Comparison of ENCODE assay signal across 8 cellular contexts in genomic region chr11:44911031-44911814, GRCh38. TPM values are rescaled to one million over a fixed set of nuclear protein-coding genes. Genes with fewer than 3 reads are reported as not detected.
DNase-seq lines count a peak whose midpoint lies in the region; ATAC-seq and TF ChIP-seq lines count a peak whose summit lies in the region.

No MANE protein-coding gene starts in this region.

- no peaks in the 10 kb centered on the region for H3K36me3 ChIP-seq in GM23248 (ENCODE audit: low read depth)
- peaks cover 15% of the 10 kb centered on the region for H3K36me3 ChIP-seq in right atrium auricular region

- DNase-seq in CD14-positive monocyte (ENCODE audit: low spot score), result peak; percentile 60
- DNase-seq in GM23248, result peak; percentile 86
- peak; percentile 69 for DNase-seq in NCI-H1436 treated with DMSO at 0.1 percent for 48 hours (lab: John Stamatoyannopoulos, UW)
- peak; percentile 48 to 88 (median 69) for DNase-seq in T-helper 1 cell
- peak; percentile 89 for DNase-seq in amniotic stem cell (lab: John Stamatoyannopoulos, UW)
- peak; percentile 94 for DNase-seq in right atrium auricular region (ENCODE audit: low spot score)
- peak; percentile 85 for DNase-seq in putamen (ENCODE audit: low spot score)

- H3K9me2 ChIP-seq in GM23248 (ENCODE audit: insufficient read depth), result no peaks in the 10 kb centered on the region

- H3K4me2 ChIP-seq in GM23248 (ENCODE audit: unreplicated experiment), result no peak overlapping the region

- H3K9ac ChIP-seq in GM23248, result no peak overlapping the region

- H3K9me3 Mint-ChIP-seq in CD14-positive monocyte, result peaks cover 0 to 3% (median 0%) of the 10 kb centered on the region in 7 donors

- no peak for ATAC-seq in GM19467 (IDR thresholded peaks at IDR 0.05; ENCODE audit: unreplicated experiment)

- H3K27me3 ChIP-seq in GM23248 (replicated peaks; ENCODE audit: insufficient read depth) (peaks cover 8% of the 10 kb centered on the region), right atrium auricular region (no peaks in the 10 kb centered on the region)

- H3F3A ChIP-seq in GM23248 (ENCODE audit: insufficient read depth), result no peaks in the 10 kb centered on the region

- H4K20me1 ChIP-seq in GM23248 (ENCODE audit: insufficient read depth), result no peaks in the 10 kb centered on the region

- H3K36me3 Mint-ChIP-seq in CD14-positive monocyte, result no peaks in the 10 kb centered on the region

- intact Hi-C loops in CD14-positive monocyte (cut with micrococcal nuclease), result loop anchor here (1.0 to 10.0 kb wide), 7 partner anchors 182 to 626 kb away; partner anchors contain the start of gene CD82 (in 1 of the 2)

- no peak overlapping the region for H3K27ac ChIP-seq in GM23248
- peak overlapping the region; percentile 25 to 62 for H3K27ac ChIP-seq in right atrium auricular region

- H3K9me3 ChIP-seq in GM23248 (ENCODE audit: low read depth) (no peaks in the 10 kb centered on the region), right atrium auricular region (no peaks in the 10 kb centered on the region)

- H3K27me3 Mint-ChIP-seq in CD14-positive monocyte (ENCODE audit: low read depth in 3 of 3), result peaks cover 14 to 15% (median 14%) of the 10 kb centered on the region in 3 donors

- peak; percentile 85 for TF ChIP-seq CTCF in CD14-positive monocyte (IDR thresholded peaks at IDR 0.05)
- TF ChIP-seq CTCF in right atrium auricular region (IDR thresholded peaks at IDR 0.05), result peak; percentile 66 to 93

- peaks cover 10% of the 10 kb centered on the region for H3K4me1 Mint-ChIP-seq in CD14-positive monocyte

- H3K79me2 ChIP-seq in GM23248 (ENCODE audit: insufficient read depth), result no peaks in the 10 kb centered on the region

- H3K4me3 ChIP-seq in GM23248 (no peak overlapping the region), right atrium auricular region (no peak overlapping the region)

- in situ Hi-C loops in GM23248 (cut with MboI), result loop anchor here (25.0 kb wide), 1 partner anchor 624 kb away; no protein-coding TSS in a partner anchor

- H3K4me1 ChIP-seq in GM23248 (ENCODE audit: insufficient read depth) (no peaks in the 10 kb centered on the region), right atrium auricular region (peaks cover 0 to 28% of the 10 kb centered on the region in 2 donors)

- H3K27ac Mint-ChIP-seq in CD14-positive monocyte, result no peak overlapping the region

- H2AFZ ChIP-seq in GM23248, result no peak overlapping the region

- WGBS in GM23248 (ENCODE audit: low coverage in 1 of 2, low lambda C conversion rate in 2 of 2, missing lambda C conversion rate in 2 of 2), 2 experiments, result 17% methylated on average over 23 of the region's 24 CpGs

- H3K4me3 Mint-ChIP-seq in CD14-positive monocyte, result peak overlapping the region in 1 of 2 donors; percentile 39

RNA-seq across cellular contexts. Expression of gene TP53I11, which starts 39.5 kb away (rescaled TPM):
- 10 to 100 TPM; 11.3 to 13.2 TPM for polyA plus RNA-seq in CD14-positive monocyte
- total RNA-seq in GM23248 (2014; rRNA removed; shearing (Covaris generic)), result 59.9 and 66.5 TPM in 2 replicates
- 117 and 118 TPM in 2 replicates for polyA plus RNA-seq in GM23248 (2016; fragmentation: Nextera tagmentation; extraction: Ambion mirVana)
- 10 to 100 TPM; 46.7 to 89.0 TPM for total RNA-seq in right atrium auricular region
